8 cellular contexts compared by ENCODE assay signal in the genomic region with DNA sequence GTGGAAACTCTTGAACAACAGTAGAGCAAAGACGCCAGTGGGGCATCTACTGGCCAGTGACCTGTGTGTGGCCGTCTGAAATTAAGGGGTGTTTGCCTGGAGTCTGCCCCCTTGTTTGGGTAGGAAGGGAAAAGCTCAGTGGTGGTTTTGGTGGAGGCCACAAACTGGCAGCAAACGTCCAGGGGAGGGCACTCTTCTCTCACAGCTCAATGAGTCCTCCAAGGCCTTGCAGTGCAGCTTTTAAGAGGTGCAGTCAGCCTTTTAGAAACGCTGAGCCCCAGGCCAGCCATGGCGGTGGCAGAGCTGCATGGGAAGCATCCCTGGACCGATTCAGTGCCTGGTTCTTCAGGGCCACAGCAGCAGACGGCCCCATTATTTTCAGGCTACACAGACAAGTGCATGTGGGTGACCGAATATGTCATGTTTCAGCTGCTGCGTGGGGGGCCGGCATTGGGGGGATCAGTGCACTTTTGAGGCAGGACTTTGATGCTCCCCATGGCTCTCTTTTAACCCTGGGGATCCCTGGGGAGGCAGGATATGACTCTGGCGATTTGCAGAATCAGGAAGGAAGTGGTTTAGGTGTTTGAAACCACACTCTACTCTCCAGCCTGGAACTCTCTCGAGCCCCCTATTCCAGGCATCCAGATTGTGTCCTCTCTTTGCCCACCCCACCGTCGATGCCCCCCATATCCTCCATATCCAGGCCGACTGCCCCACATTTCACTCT.
DNase-seq lines count a peak whose midpoint lies in the region; TF ChIP-seq lines count a peak whose summit lies in the region.

No MANE protein-coding gene starts in this region.

- no peak overlapping the region for H3K4me3 ChIP-seq in A673 (ENCODE audit: low read depth, low read length, poor library complexity, severe bottlenecking)
- H3K4me3 ChIP-seq in H7 (ENCODE audit: insufficient read depth, low read depth, low read length): no peak overlapping the region
- H3K4me3 ChIP-seq in epithelial cell of esophagus (ENCODE audit: low read length): no peak overlapping the region

- H3K36me3 ChIP-seq in A673 (ENCODE audit: insufficient read depth, low read length, poor library complexity, severe bottlenecking) (no peaks in the 10 kb centered on the region), H7 (replicated peaks; ENCODE audit: control insufficient read depth, insufficient read depth, low read length) (no peaks in the 10 kb centered on the region)

- peaks cover 9% of the 10 kb centered on the region for H3K9me3 ChIP-seq in A673 (ENCODE audit: low read depth, low read length, poor library complexity, severe bottlenecking)

- H3K4me1 ChIP-seq in A673 (ENCODE audit: insufficient read depth, low read length, poor library complexity, severe bottlenecking): peaks cover 25% of the 10 kb centered on the region

- TF ChIP-seq CTCF in A673 (conservative IDR thresholded peaks at IDR 0.05; ENCODE audit: low read depth, low read length): peak; percentile 83
- TF ChIP-seq CTCF in epithelial cell of esophagus (IDR thresholded peaks at IDR 0.05; ENCODE audit: insufficient read depth, low read depth, low read length, missing control alignments): peak; percentile 91

- H3K27me3 ChIP-seq in A673 (replicated peaks; ENCODE audit: insufficient read depth, low read depth, low read length, poor library complexity): no peaks in the 10 kb centered on the region
- H3K27me3 ChIP-seq in H7 (ENCODE audit: control insufficient read depth, insufficient read depth, low read length): no peaks in the 10 kb centered on the region

- no TSS peak for BruUV-seq in A673 (replicated peaks; lab: Mats Ljungman, UMichigan)

- POLR2A ChIA-PET in A673 (lab: Charles Lee; ENCODE audit: low non-redundant PET): no interaction called here

- peak overlapping the region; percentile 76 for H3K27ac ChIP-seq in A673 (ENCODE audit: low read depth, low read length, poor library complexity, severe bottlenecking)

- intact Hi-C loops in A673 (cut with micrococcal nuclease; ENCODE audit: unreplicated experiment): loop anchor here (5.0 to 10.0 kb wide), 7 partner anchors 251 to 933 kb away; no protein-coding TSS in a partner anchor

- CTCF ChIA-PET in A673 (lab: Charles Lee): interaction anchor here (0.6 to 1.3 kb wide), 8 partner anchors 34 to 986 kb away, joined by 3 to 6 read pairs (median 4); no protein-coding TSS in a partner anchor

- peak; percentile 82 for DNase-seq in A673 (ENCODE audit: low spot score)
- DNase-seq in H7: peak; percentile 67
- DNase-seq in NCI-H774 (lab: John Stamatoyannopoulos, UW): peak; percentile 44
- DNase-seq in epithelial cell of esophagus (ENCODE audit: low read depth): peak; percentile 78
- DNase-seq in mucosa of gallbladder (ENCODE audit: low spot score): peak; percentile 64
- DNase-seq in stimulated activated CD4-positive, alpha-beta T cell treated with anti-CD3 and anti-CD28 coated beads, Interleukin-1b, Interleukin-23, amount 100 ng/mL, for 48 hours: no peak
- DNase-seq in LoVo (ENCODE audit: low spot score): no peak
- DNase-seq in GM19238 (ENCODE audit: insufficient read length, low spot score): no peak

Comparison
In these comparisons a context has a peak if more than half of its experiments do, and no peak if none do; other contexts are left out.
1. DNase-seq: peak in A673 (single experiment), H7 (single experiment), NCI-H774 (single experiment), epithelial cell of esophagus (single experiment) and mucosa of gallbladder (single experiment); none in stimulated activated CD4-positive, alpha-beta T cell treated with anti-CD3 and anti-CD28 coated beads, Interleukin-1b, Interleukin-23, amount 100 ng/mL, for 48 hours (single experiment), LoVo (single experiment) and GM19238 (single experiment).